1 cellular context compared by ENCODE assay signal in the genomic region with DNA sequence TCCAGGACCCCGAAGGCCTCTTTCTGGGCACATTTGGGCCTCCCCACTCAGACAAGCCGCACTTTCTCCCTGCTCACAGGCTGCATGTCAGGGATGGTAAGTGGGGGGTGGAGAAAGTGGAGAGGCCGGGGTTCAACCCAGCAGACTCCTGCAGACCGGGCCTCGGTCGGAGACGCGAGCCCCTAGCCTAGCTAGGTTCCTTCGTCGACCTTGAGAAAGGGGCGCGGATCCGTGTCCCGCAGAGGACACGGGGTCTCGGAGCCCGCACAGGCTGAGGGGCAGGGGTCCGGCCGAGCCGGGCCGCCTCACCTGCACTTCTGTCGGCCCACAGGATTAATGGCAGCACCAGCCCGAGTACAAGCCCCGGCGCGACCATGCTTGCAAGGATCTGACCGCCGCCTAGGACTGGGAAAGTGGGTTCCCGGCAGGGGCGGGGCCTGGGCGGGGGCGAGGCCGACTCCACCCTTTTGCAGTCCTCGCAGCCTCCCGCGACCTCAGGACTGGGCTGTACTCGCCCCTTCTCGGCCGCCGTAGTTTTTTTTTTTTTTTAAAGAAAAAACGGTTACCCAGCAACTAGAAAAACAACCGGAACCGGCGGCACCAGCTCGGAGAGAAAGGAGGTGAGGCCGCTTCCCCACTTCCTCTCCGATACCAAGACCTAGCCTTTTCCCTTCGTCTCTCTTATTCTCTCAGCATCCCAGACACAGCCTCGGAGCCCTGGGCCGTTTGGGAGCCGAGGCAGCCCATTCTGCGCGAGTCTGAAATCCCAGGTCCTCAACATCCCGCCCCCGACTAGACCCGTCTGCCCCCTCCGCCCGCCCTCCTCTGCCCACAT.
TF ChIP-seq lines count a peak whose summit lies in the region.

A gene with protein sequence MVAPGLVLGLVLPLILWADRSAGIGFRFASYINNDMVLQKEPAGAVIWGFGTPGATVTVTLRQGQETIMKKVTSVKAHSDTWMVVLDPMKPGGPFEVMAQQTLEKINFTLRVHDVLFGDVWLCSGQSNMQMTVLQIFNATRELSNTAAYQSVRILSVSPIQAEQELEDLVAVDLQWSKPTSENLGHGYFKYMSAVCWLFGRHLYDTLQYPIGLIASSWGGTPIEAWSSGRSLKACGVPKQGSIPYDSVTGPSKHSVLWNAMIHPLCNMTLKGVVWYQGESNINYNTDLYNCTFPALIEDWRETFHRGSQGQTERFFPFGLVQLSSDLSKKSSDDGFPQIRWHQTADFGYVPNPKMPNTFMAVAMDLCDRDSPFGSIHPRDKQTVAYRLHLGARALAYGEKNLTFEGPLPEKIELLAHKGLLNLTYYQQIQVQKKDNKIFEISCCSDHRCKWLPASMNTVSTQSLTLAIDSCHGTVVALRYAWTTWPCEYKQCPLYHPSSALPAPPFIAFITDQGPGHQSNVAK (minus strand): TSS at position 407 of the 835 bp plus-strand sequence. CDS start 31 bp downstream, at position 376.
A gene (plus strand): TSS at position 572 of the 835 bp plus-strand sequence. CDS start 1,361 bp downstream, outside the sequence.

TF ChIP-seq in K562, 482 proteins besides CTCF, POLR2A, EP300 and RAD21 (continued from another document and continues in another):
- TF ChIP-seq, protein P1, sequence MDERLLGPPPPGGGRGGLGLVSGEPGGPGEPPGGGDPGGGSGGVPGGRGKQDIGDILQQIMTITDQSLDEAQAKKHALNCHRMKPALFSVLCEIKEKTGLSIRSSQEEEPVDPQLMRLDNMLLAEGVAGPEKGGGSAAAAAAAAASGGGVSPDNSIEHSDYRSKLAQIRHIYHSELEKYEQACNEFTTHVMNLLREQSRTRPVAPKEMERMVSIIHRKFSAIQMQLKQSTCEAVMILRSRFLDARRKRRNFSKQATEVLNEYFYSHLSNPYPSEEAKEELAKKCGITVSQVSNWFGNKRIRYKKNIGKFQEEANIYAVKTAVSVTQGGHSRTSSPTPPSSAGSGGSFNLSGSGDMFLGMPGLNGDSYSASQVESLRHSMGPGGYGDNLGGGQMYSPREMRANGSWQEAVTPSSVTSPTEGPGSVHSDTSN (CRISPR knock-in tag; IDR thresholded peaks at IDR 0.05; ENCODE audit: low read depth) = no peak
- TF ChIP-seq, protein P1 (tag; conservative IDR thresholded peaks at IDR 0.05; ENCODE audit: low read depth) = no peak
- TF ChIP-seq, protein P2, sequence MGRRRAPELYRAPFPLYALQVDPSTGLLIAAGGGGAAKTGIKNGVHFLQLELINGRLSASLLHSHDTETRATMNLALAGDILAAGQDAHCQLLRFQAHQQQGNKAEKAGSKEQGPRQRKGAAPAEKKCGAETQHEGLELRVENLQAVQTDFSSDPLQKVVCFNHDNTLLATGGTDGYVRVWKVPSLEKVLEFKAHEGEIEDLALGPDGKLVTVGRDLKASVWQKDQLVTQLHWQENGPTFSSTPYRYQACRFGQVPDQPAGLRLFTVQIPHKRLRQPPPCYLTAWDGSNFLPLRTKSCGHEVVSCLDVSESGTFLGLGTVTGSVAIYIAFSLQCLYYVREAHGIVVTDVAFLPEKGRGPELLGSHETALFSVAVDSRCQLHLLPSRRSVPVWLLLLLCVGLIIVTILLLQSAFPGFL (CRISPR knock-in tag; IDR thresholded peaks at IDR 0.05) = no peak
- TF ChIP-seq, protein P3, sequence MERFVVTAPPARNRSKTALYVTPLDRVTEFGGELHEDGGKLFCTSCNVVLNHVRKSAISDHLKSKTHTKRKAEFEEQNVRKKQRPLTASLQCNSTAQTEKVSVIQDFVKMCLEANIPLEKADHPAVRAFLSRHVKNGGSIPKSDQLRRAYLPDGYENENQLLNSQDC (CRISPR knock-in tag; IDR thresholded peaks at IDR 0.05) = no peak
- TF ChIP-seq RFX7 (CRISPR knock-in tag; IDR thresholded peaks at IDR 0.05) (no peak), SAP30 (IDR thresholded peaks at IDR 0.05; ENCODE audit: borderline replicate concordance, insufficient read depth, low read depth, low read length, poor library complexity, severe bottlenecking) (peak; percentile 54), RBM14 (IDR thresholded peaks at IDR 0.05; ENCODE audit: borderline replicate concordance, insufficient read depth, low read depth, low read length) (no peak), TCFL5 (CRISPR knock-in tag; conservative IDR thresholded peaks at IDR 0.05) (no peak), NRF1 (conservative IDR thresholded peaks at IDR 0.05 in 1 of 2, IDR thresholded peaks at IDR 0.05 in 1 of 2) (no peak), POLR2H (tag; IDR thresholded peaks at IDR 0.05; ENCODE audit: low read depth) (peak; percentile 66), NEUROD1 (IDR thresholded peaks at IDR 0.05; ENCODE audit: borderline replicate concordance, low read depth, low read length, partially characterized antibody) (peak; percentile 89), ZNF354B (CRISPR knock-in tag; IDR thresholded peaks at IDR 0.05) (no peak), NFRKB (IDR thresholded peaks at IDR 0.05; ENCODE audit: low read depth) (no peak; the same call in 1 of the 2 replicates), PHF20 (IDR thresholded peaks at IDR 0.05; ENCODE audit: partially characterized antibody) (no peak), NR2F6 (CRISPR knock-in tag; IDR thresholded peaks at IDR 0.05) (no peak), FOSL1 (tag; conservative IDR thresholded peaks at IDR 0.05) (no peak), MAFG (tag; conservative IDR thresholded peaks at IDR 0.05) (no peak), MCM5 (IDR thresholded peaks at IDR 0.05; ENCODE audit: low read depth) (no peak), RBFOX2 (IDR thresholded peaks at IDR 0.05; ENCODE audit: low read depth, low read length) (peak; percentile 94), PPARD (CRISPR knock-in tag; IDR thresholded peaks at IDR 0.05) (no peak), BACH1 (tag; IDR thresholded peaks at IDR 0.05) (no peak), MTA3 (IDR thresholded peaks at IDR 0.05; ENCODE audit: borderline replicate concordance) (peak; percentile 96), JUND (IDR thresholded peaks at IDR 0.05; ENCODE audit: borderline replicate concordance, low read depth, low read length) (peak; percentile 37; the same call in 1 of the 2 replicates), JUND (tag; IDR thresholded peaks at IDR 0.05; ENCODE audit: borderline replicate concordance, low read depth, low read length) (no peak; the same call in 2 of the 3 replicates), FUS (optimal IDR thresholded peaks at IDR 0.05; ENCODE audit: low read depth, low read length) (no peak), STAT5A (IDR thresholded peaks at IDR 0.05; ENCODE audit: borderline replicate concordance, low read length) (no peak), SRSF9 (IDR thresholded peaks at IDR 0.05; ENCODE audit: borderline replicate concordance, low read depth, low read length) (no peak), FOXJ3 (CRISPR knock-in tag; IDR thresholded peaks at IDR 0.05) (peak; percentile 93), GTF2E2 (tag; IDR thresholded peaks at IDR 0.05) (peak; percentile 74; the same call in 1 of the 2 replicates), ZNF384 (IDR thresholded peaks at IDR 0.05; ENCODE audit: low read depth, low read length) (peak; percentile 100), CHD2 (IDR thresholded peaks at IDR 0.05; ENCODE audit: low read depth, low read length) (peak; percentile 79; the same call in 1 of the 2 replicates), TRIM28 (IDR thresholded peaks at IDR 0.05) (no peak)
- TF ChIP-seq, protein P4, sequence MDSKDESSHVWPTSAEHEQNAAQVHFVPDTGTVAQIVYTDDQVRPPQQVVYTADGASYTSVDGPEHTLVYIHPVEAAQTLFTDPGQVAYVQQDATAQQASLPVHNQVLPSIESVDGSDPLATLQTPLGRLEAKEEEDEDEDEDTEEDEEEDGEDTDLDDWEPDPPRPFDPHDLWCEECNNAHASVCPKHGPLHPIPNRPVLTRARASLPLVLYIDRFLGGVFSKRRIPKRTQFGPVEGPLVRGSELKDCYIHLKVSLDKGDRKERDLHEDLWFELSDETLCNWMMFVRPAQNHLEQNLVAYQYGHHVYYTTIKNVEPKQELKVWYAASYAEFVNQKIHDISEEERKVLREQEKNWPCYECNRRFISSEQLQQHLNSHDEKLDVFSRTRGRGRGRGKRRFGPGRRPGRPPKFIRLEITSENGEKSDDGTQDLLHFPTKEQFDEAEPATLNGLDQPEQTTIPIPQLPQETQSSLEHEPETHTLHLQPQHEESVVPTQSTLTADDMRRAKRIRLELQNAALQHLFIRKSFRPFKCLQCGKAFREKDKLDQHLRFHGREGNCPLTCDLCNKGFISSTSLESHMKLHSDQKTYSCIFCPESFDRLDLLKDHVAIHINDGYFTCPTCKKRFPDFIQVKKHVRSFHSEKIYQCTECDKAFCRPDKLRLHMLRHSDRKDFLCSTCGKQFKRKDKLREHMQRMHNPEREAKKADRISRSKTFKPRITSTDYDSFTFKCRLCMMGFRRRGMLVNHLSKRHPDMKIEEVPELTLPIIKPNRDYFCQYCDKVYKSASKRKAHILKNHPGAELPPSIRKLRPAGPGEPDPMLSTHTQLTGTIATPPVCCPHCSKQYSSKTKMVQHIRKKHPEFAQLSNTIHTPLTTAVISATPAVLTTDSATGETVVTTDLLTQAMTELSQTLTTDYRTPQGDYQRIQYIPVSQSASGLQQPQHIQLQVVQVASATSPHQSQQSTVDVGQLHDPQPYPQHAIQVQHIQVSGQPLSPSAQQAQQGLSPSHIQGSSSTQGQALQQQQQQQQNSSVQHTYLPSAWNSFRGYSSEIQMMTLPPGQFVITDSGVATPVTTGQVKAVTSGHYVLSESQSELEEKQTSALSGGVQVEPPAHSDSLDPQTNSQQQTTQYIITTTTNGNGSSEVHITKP (IDR thresholded peaks at IDR 0.05; ENCODE audit: partially characterized antibody) = peak; percentile 98
- TF ChIP-seq, protein P5, sequence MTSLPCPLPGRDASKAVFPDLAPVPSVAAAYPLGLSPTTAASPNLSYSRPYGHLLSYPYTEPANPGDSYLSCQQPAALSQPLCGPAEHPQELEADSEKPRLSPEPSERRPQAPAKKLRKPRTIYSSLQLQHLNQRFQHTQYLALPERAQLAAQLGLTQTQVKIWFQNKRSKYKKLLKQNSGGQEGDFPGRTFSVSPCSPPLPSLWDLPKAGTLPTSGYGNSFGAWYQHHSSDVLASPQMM (CRISPR knock-in tag; IDR thresholded peaks at IDR 0.05) = no peak
- TF ChIP-seq, protein P6, sequence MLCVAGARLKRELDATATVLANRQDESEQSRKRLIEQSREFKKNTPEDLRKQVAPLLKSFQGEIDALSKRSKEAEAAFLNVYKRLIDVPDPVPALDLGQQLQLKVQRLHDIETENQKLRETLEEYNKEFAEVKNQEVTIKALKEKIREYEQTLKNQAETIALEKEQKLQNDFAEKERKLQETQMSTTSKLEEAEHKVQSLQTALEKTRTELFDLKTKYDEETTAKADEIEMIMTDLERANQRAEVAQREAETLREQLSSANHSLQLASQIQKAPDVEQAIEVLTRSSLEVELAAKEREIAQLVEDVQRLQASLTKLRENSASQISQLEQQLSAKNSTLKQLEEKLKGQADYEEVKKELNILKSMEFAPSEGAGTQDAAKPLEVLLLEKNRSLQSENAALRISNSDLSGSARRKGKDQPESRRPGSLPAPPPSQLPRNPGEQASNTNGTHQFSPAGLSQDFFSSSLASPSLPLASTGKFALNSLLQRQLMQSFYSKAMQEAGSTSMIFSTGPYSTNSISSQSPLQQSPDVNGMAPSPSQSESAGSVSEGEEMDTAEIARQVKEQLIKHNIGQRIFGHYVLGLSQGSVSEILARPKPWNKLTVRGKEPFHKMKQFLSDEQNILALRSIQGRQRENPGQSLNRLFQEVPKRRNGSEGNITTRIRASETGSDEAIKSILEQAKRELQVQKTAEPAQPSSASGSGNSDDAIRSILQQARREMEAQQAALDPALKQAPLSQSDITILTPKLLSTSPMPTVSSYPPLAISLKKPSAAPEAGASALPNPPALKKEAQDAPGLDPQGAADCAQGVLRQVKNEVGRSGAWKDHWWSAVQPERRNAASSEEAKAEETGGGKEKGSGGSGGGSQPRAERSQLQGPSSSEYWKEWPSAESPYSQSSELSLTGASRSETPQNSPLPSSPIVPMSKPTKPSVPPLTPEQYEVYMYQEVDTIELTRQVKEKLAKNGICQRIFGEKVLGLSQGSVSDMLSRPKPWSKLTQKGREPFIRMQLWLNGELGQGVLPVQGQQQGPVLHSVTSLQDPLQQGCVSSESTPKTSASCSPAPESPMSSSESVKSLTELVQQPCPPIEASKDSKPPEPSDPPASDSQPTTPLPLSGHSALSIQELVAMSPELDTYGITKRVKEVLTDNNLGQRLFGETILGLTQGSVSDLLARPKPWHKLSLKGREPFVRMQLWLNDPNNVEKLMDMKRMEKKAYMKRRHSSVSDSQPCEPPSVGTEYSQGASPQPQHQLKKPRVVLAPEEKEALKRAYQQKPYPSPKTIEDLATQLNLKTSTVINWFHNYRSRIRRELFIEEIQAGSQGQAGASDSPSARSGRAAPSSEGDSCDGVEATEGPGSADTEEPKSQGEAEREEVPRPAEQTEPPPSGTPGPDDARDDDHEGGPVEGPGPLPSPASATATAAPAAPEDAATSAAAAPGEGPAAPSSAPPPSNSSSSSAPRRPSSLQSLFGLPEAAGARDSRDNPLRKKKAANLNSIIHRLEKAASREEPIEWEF (CRISPR knock-in tag; IDR thresholded peaks at IDR 0.05) = no peak
